ENCODE assay signal across 19 cellular contexts in genomic region chr1:147673401-147673800, GRCh38.
"Had no signal": no experiment of that assay in that cellular context is flagged by ENCODE, and none has a peak within 500 bp of the region (broad histone marks: within the 10 kb centered on the region; RNA-seq: fewer than 3 reads in every experiment).

No MANE protein-coding gene starts in this region.

- H3K36me3 ChIP-seq: thyroid gland had no signal

- H3K27ac ChIP-seq: thyroid gland had no signal

- H3K27me3 ChIP-seq: thyroid gland had no signal

- H3K4me3 ChIP-seq: thyroid gland had no signal

- FAIRE-seq: TTC549, urothelium cell line had no signal

- H3K9me3 ChIP-seq: thyroid gland had no signal

- ATAC-seq: activated T-cell treated with anti-CD3 and anti-CD28 coated beads, Interleukin-2, amount 50 U/mL, for 72 hours; left ventricle myocardium superior; natural killer cell; stimulated activated naive B cell treated with anti-CD40 and anti-IgM and Interleukin-4, amounts not matched to agents 10 μg/mL and 1 μg/mL and 100 μg/mL, for 72 hours had no signal

- DNase-seq: activated CD4-positive, alpha-beta T cell treated with anti-CD3 and anti-CD28 coated beads, Interleukin-2, amount 10 ng/mL, durations not matched to agents 24 days and 14 days; activated CD4-positive, CD25-positive, alpha-beta regulatory T cell; activated CD8-positive, alpha-beta memory T cell treated with anti-CD3 and anti-CD28 coated beads, Interleukin-2, amount 50 U/mL, for 48 hours; activated gamma-delta T cell; activated T-cell treated with anti-CD3 and anti-CD28 coated beads, Interleukin-2, amount 50 U/mL, for 72 hours; cerebellar nuclear complex; glutamatergic neuron; hypothalamus; kidney glomerular epithelial cell; left ventricle myocardium superior; natural killer cell; retina; stimulated activated CD4-positive, alpha-beta T cell treated with anti-CD3 and anti-CD28 coated beads, Interleukin-15, amount 100 ng/mL, for 24 hours; stimulated activated CD4-positive, alpha-beta T cell treated with anti-CD3 and anti-CD28 coated beads, Interleukin-4, amount 100 ng/mL, for 1 hour; stimulated activated naive B cell treated with anti-CD40 and anti-IgM and Interleukin-4, amounts not matched to agents 10 μg/mL and 1 μg/mL and 100 μg/mL, for 72 hours; T-helper 2 cell; thyroid gland had no signal
